13 cellular contexts compared by ENCODE assay signal in the genomic region with DNA sequence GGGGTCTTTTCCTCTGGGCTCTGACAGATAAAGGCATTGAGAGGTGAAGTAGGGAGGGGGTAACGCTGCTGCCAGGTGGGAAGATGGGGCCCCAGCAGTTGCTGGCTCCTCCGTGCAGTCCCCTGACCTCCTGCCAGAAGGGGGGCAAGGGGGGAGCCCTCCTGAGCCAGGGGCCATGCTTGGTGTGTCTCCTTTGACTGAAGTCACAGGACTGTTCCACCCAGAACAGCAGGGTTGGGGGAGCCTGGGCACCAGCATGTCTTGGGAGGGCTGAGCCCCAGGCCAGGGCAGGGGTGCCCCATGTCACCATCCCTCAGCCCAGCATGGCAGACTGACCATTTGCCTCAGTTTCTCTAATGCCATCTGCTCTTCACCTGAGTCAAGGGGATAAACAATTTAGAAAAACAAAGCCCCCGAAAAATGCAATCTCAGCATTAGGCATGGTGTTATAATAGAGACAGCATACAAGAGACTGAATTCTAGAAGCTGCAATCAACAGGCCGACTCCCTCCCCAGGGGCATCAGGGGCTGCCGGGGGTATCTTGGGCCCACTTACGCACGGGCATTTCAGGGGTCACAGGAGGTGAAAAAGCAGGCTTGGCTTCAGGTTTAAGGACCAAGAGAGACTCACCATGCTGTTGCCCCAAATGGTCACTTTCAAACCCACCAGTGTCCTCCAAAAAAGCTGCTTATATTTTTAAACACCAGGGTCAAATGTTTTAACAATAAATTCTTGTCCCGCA.
"Had no signal": no experiment of that assay in that cellular context is flagged by ENCODE, and none has a peak within 500 bp of the region (broad histone marks: within the 10 kb centered on the region; RNA-seq: fewer than 3 reads in every experiment).

No MANE protein-coding gene starts in this region.

- DNase-seq: activated CD4-positive, alpha-beta T cell treated with anti-CD3 and anti-CD28 coated beads, Interleukin-2, amount 50 U/mL, for 48 hours; activated gamma-delta T cell; activated T-cell treated with anti-CD3 and anti-CD28 coated beads, Interleukin-2, amount 50 U/mL, for 72 hours; amygdala; body of pancreas; stimulated activated CD4-positive, alpha-beta T cell treated with anti-CD3 and anti-CD28 coated beads, Interleukin-15, amount 100 ng/mL, for 24 hours; stimulated activated CD4-positive, alpha-beta T cell treated with anti-CD3 and anti-CD28 coated beads, Interleukin-4, amount 100 ng/mL, for 1 hour; stimulated activated naive CD4-positive, alpha-beta T cell; WERI-Rb-1 had no signal

- H3K27ac ChIP-seq: body of pancreas, upper lobe of left lung, WERI-Rb-1 had no signal

- H3K36me3 ChIP-seq: upper lobe of left lung, WERI-Rb-1 had no signal

- H3K4me3 ChIP-seq: body of pancreas, upper lobe of left lung had no signal

- H3K9me3 ChIP-seq: body of pancreas, upper lobe of left lung had no signal

- H3K4me1 ChIP-seq: body of pancreas had no signal

- ATAC-seq: activated naive CD4-positive, alpha-beta T cell treated with anti-CD3 and anti-CD28 coated beads, Interleukin-2, amount 50 U/mL, for 72 hours; activated T-cell treated with anti-CD3 and anti-CD28 coated beads, Interleukin-2, amount 50 U/mL, for 72 hours; body of pancreas; SK-N-SH treated with all-trans-retinoic acid at 6 μM for 48 hours had no signal

- H3K27me3 ChIP-seq: body of pancreas, upper lobe of left lung had no signal

- FAIRE-seq: frontal cortex had no signal
